ENCODE assay signal across 19 cellular contexts in genomic region chr12:50627491-50627890, GRCh38.
DNase-seq lines count a peak whose midpoint lies in the region; ATAC-seq, FAIRE-seq and TF ChIP-seq lines count a peak whose summit lies in the region.
"Had no signal": no experiment of that assay in that cellular context is flagged by ENCODE, and none has a peak within 500 bp of the region (broad histone marks: within the 10 kb centered on the region; RNA-seq: fewer than 3 reads in every experiment).

No MANE protein-coding gene starts in this region.

- H3K4me3 ChIP-seq in PC-3 (ENCODE audit: low read length) (no peak overlapping the region), bronchial epithelial cell (ENCODE audit: low read depth, low read length) (no peak overlapping the region)
- H3K4me3 ChIP-seq: GM23248 had no signal

- H3K9me2 ChIP-seq in PC-3 (replicated peaks; ENCODE audit: low read length): no peaks in the 10 kb centered on the region

- H3F3A ChIP-seq in PC-3 (ENCODE audit: low read length, unreplicated experiment): no peaks in the 10 kb centered on the region

- peaks cover 17% of the 10 kb centered on the region for H3K36me3 ChIP-seq in PC-3 (ENCODE audit: low read depth, low read length)
- H3K36me3 ChIP-seq in bronchial epithelial cell (ENCODE audit: control insufficient read depth, insufficient read depth, low read length): no peaks in the 10 kb centered on the region

- DNase-seq in activated CD8-positive, alpha-beta T cell treated with anti-CD3 and anti-CD28 coated beads for 36 hours: no peak
- no peak for DNase-seq in activated CD8-positive, alpha-beta T cell treated with anti-CD3 and anti-CD28 coated beads, Interleukin-2, amount 10 ng/mL, durations not matched to agents 7 days and 5 days
- DNase-seq in PC-3: peak; percentile 25
- DNase-seq in bronchial epithelial cell (ENCODE audit: low read depth): peak; percentile 30
- no peak for DNase-seq in progenitor cell of endocrine pancreas (ENCODE audit: low spot score, unreplicated experiment)
- DNase-seq in NCI-H1436 treated with DMSO at 0.1 percent for 48 hours (lab: John Stamatoyannopoulos, UW): no peak
- no peak for DNase-seq in HCEC 1CT
- DNase-seq: 8988T, Caco-2, DMS53, GM23248, KG1, NCI-H1092 treated with DMSO at 0.1 percent for 48 hours, NCI-H187, NCI-H446 treated with DMSO at 0.1 percent for 48 hours, NCI-H748 treated with DMSO at 0.1 percent for 48 hours had no signal

- intact Hi-C loops in activated CD8-positive, alpha-beta T cell treated with anti-CD3 and anti-CD28 coated beads for 36 hours (cut with micrococcal nuclease): no loop called here
- intact Hi-C loops in PC-3 (cut with micrococcal nuclease): no loop called here

- no peak overlapping the region for H2AFZ ChIP-seq in PC-3 (ENCODE audit: low read length)
- H2AFZ ChIP-seq: GM23248 had no signal

- peaks cover 23% of the 10 kb centered on the region for H3K4me1 Mint-ChIP-seq in activated CD8-positive, alpha-beta T cell treated with anti-CD3 and anti-CD28 coated beads for 36 hours (ENCODE audit: low read depth)
- peaks cover 20% of the 10 kb centered on the region for H3K4me1 Mint-ChIP-seq in activated CD8-positive, alpha-beta T cell treated with anti-CD3 and anti-CD28 coated beads, Interleukin-2, amount 10 ng/mL, durations not matched to agents 7 days and 5 days (ENCODE audit: low read depth)
- peaks cover 6% of the 10 kb centered on the region for H3K4me1 Mint-ChIP-seq in progenitor cell of endocrine pancreas (ENCODE audit: low read depth)

- H3K79me2 ChIP-seq in PC-3 (ENCODE audit: low read length): peaks cover 41% of the 10 kb centered on the region

- H3K4me1 ChIP-seq in PC-3 (ENCODE audit: insufficient read depth, low read length): peaks cover 7% of the 10 kb centered on the region; the same call in 1 of the 2 replicates

- H4K20me1 ChIP-seq in PC-3 (ENCODE audit: low read length): no peaks in the 10 kb centered on the region

- H3K9ac ChIP-seq in PC-3 (ENCODE audit: low read length): no peak overlapping the region
- H3K9ac ChIP-seq: GM23248 had no signal

- H3K9me3 ChIP-seq in PC-3 (ENCODE audit: low read length): no peaks in the 10 kb centered on the region
- H3K9me3 ChIP-seq: Caco-2 had no signal

- H3K27me3 ChIP-seq in PC-3 (ENCODE audit: low read length) (no peaks in the 10 kb centered on the region), bronchial epithelial cell (ENCODE audit: control insufficient read depth, insufficient read depth, low read length) (no peaks in the 10 kb centered on the region)

- no peaks in the 10 kb centered on the region for H3K27me3 Mint-ChIP-seq in activated CD8-positive, alpha-beta T cell treated with anti-CD3 and anti-CD28 coated beads for 36 hours
- H3K27me3 Mint-ChIP-seq in activated CD8-positive, alpha-beta T cell treated with anti-CD3 and anti-CD28 coated beads, Interleukin-2, amount 10 ng/mL, durations not matched to agents 7 days and 5 days (ENCODE audit: low read depth): no peaks in the 10 kb centered on the region
- H3K27me3 Mint-ChIP-seq in progenitor cell of endocrine pancreas: no peaks in the 10 kb centered on the region

- no peak for TF ChIP-seq CTCF in activated CD8-positive, alpha-beta T cell treated with anti-CD3 and anti-CD28 coated beads for 36 hours (IDR thresholded peaks at IDR 0.05)
- no peak for TF ChIP-seq CTCF in PC-3 (conservative IDR thresholded peaks at IDR 0.05; ENCODE audit: low read depth, low read length)
- no peak for TF ChIP-seq CTCF in bronchial epithelial cell (IDR thresholded peaks at IDR 0.05; ENCODE audit: insufficient read depth, low read length, severe bottlenecking)
- TF ChIP-seq CTCF in progenitor cell of endocrine pancreas (IDR thresholded peaks at IDR 0.05; ENCODE audit: unreplicated experiment): no peak

- no peak for FAIRE-seq in bronchial epithelial cell (lab: Jason Lieb, UNC)

- H3K4me3 Mint-ChIP-seq in activated CD8-positive, alpha-beta T cell treated with anti-CD3 and anti-CD28 coated beads for 36 hours: no peak overlapping the region
- no peak overlapping the region for H3K4me3 Mint-ChIP-seq in activated CD8-positive, alpha-beta T cell treated with anti-CD3 and anti-CD28 coated beads, Interleukin-2, amount 10 ng/mL, durations not matched to agents 7 days and 5 days
- no peak overlapping the region for H3K4me3 Mint-ChIP-seq in progenitor cell of endocrine pancreas (ENCODE audit: low read depth)
- H3K4me3 Mint-ChIP-seq: CD14-positive monocyte had no signal

- H3K36me3 Mint-ChIP-seq in activated CD8-positive, alpha-beta T cell treated with anti-CD3 and anti-CD28 coated beads for 36 hours (ENCODE audit: low read depth): peaks cover 17% of the 10 kb centered on the region
- peaks cover 31% of the 10 kb centered on the region for H3K36me3 Mint-ChIP-seq in activated CD8-positive, alpha-beta T cell treated with anti-CD3 and anti-CD28 coated beads, Interleukin-2, amount 10 ng/mL, durations not matched to agents 7 days and 5 days (ENCODE audit: low read depth)
- peaks cover 16% of the 10 kb centered on the region for H3K36me3 Mint-ChIP-seq in progenitor cell of endocrine pancreas (ENCODE audit: insufficient read depth)

- peak overlapping the region; percentile 21 for H3K27ac Mint-ChIP-seq in activated CD8-positive, alpha-beta T cell treated with anti-CD3 and anti-CD28 coated beads for 36 hours
- H3K27ac Mint-ChIP-seq in activated CD8-positive, alpha-beta T cell treated with anti-CD3 and anti-CD28 coated beads, Interleukin-2, amount 10 ng/mL, durations not matched to agents 7 days and 5 days: no peak overlapping the region
- H3K27ac Mint-ChIP-seq in progenitor cell of endocrine pancreas: peak overlapping the region; percentile 54

- POLR2A ChIA-PET in activated CD8-positive, alpha-beta T cell treated with anti-CD3 and anti-CD28 coated beads for 36 hours (lab: Charles Lee): no interaction called here
- POLR2A ChIA-PET in activated CD8-positive, alpha-beta T cell treated with anti-CD3 and anti-CD28 coated beads, Interleukin-2, amount 10 ng/mL, durations not matched to agents 7 days and 5 days (lab: Charles Lee): no interaction called here
- POLR2A ChIA-PET in PC-3 (lab: Charles Lee; ENCODE audit: unreplicated experiment): no interaction called here

- no peak for ATAC-seq in activated CD8-positive, alpha-beta T cell treated with anti-CD3 and anti-CD28 coated beads for 36 hours
- no peak for ATAC-seq in activated CD8-positive, alpha-beta T cell treated with anti-CD3 and anti-CD28 coated beads, Interleukin-2, amount 10 ng/mL, durations not matched to agents 7 days and 5 days
- ATAC-seq in PC-3 (no peak; the same call in 1 of the 2 replicates), GM21717 (IDR thresholded peaks at IDR 0.05; ENCODE audit: unreplicated experiment) (no peak)

- no peak overlapping the region for H3K27ac ChIP-seq in PC-3 (ENCODE audit: low read length)
- H3K27ac ChIP-seq: GM23248, HL-60 had no signal

- H3K9me3 Mint-ChIP-seq in activated CD8-positive, alpha-beta T cell treated with anti-CD3 and anti-CD28 coated beads for 36 hours: no peaks in the 10 kb centered on the region
- H3K9me3 Mint-ChIP-seq in activated CD8-positive, alpha-beta T cell treated with anti-CD3 and anti-CD28 coated beads, Interleukin-2, amount 10 ng/mL, durations not matched to agents 7 days and 5 days (ENCODE audit: insufficient read depth): no peaks in the 10 kb centered on the region
- no peaks in the 10 kb centered on the region for H3K9me3 Mint-ChIP-seq in progenitor cell of endocrine pancreas (ENCODE audit: low read depth)
- H3K9me3 Mint-ChIP-seq: CD14-positive monocyte had no signal

- BruUV-seq in PC-3 (replicated peaks; lab: Mats Ljungman, UMichigan): no TSS peak

- no peak overlapping the region for H3K4me2 ChIP-seq in PC-3 (ENCODE audit: low read length)

- CTCF ChIA-PET in activated CD8-positive, alpha-beta T cell treated with anti-CD3 and anti-CD28 coated beads for 36 hours (lab: Charles Lee): interaction anchor here (0.9 to 1.4 kb wide), 2 partner anchors 11 to 123 kb away, joined by 3 to 4 read pairs; partner anchors contain the start of gene DIP2B
- CTCF ChIA-PET in activated CD8-positive, alpha-beta T cell treated with anti-CD3 and anti-CD28 coated beads, Interleukin-2, amount 10 ng/mL, durations not matched to agents 7 days and 5 days (lab: Charles Lee): interaction anchor here (0.9 to 1.4 kb wide), 2 partner anchors 10 to 30 kb away, joined by 3 to 5 read pairs; no protein-coding TSS in a partner anchor
- CTCF ChIA-PET in PC-3 (lab: Charles Lee): no interaction called here

Comparison
In these comparisons a context has a peak if more than half of its experiments do, and no peak if none do; other contexts are left out.
1. DNase-seq: peak in PC-3 (single experiment) and bronchial epithelial cell (single experiment); none in activated CD8-positive, alpha-beta T cell treated with anti-CD3 and anti-CD28 coated beads for 36 hours (single experiment), activated CD8-positive, alpha-beta T cell treated with anti-CD3 and anti-CD28 coated beads, Interleukin-2, amount 10 ng/mL, durations not matched to agents 7 days and 5 days (single experiment), progenitor cell of endocrine pancreas (single experiment), NCI-H1436 treated with DMSO at 0.1 percent for 48 hours (single experiment) and HCEC 1CT (single experiment).